In genomic region chrX:83508006-83508405, GRCh38 we compare ENCODE assay signal across 12 cellular contexts. TPM values are rescaled to one million over a fixed set of nuclear protein-coding genes. Genes with fewer than 3 reads are reported as not detected.
DNase-seq lines count a peak whose midpoint lies in the region; FAIRE-seq and TF ChIP-seq lines count a peak whose summit lies in the region.
"Had no signal": no experiment of that assay in that cellular context is flagged by ENCODE, and none has a peak within 500 bp of the region (broad histone marks: within the 10 kb centered on the region; RNA-seq: fewer than 3 reads in every experiment).

Gene POU3F4, plus strand, starts transcription at chrX:83508290. Its CDS starts 35 bp downstream, at chrX:83508325.

- no peak for TF ChIP-seq POLR2A in GM12891 (IDR thresholded peaks at IDR 0.05; ENCODE audit: low read depth, low read length)

- DNase-seq in activated CD8-positive, alpha-beta memory T cell treated with anti-CD3 and anti-CD28 coated beads, Interleukin-2, amount 50 U/mL, for 48 hours = peak; percentile 34
- no peak for DNase-seq in activated CD8-positive, alpha-beta memory T cell treated with anti-CD3 and anti-CD28 coated beads, Interleukin-2, amount 50 U/mL, for 4 hours
- DNase-seq in amygdala (lab: John Stamatoyannopoulos, UW) = peak in 46 of 56 donors; percentile 4 to 75 (median 40)
- peak; percentile 54 for DNase-seq in kidney tubule cell (ENCODE audit: low spot score)
- peak; percentile 18 for DNase-seq in superior temporal gyrus (ENCODE audit: extremely low spot score)
- no peak for DNase-seq in GM12891 (ENCODE audit: insufficient read length, low spot score)
- no peak for DNase-seq in activated gamma-delta T cell (lab: John Stamatoyannopoulos, UW)
- DNase-seq in NOMO-1 treated with DMSO at 0.1 percent for 48 hours (lab: John Stamatoyannopoulos, UW; ENCODE audit: unreplicated experiment) = no peak
- DNase-seq: 8988T, colonic mucosa, Kasumi-1, NCI-H510A treated with DMSO at 0.1 percent for 48 hours had no signal

- no peak for FAIRE-seq in GM12891 (lab: Jason Lieb, UNC)

TF ChIP-seq in GM12891, 5 proteins besides CTCF, POLR2A, EP300 and RAD21:
- TF ChIP-seq TAF1 (IDR thresholded peaks at IDR 0.05; ENCODE audit: low read depth, low read length) (no peak), POU2F2 (IDR thresholded peaks at IDR 0.05; ENCODE audit: low read depth, low read length) (no peak), SPI1 (IDR thresholded peaks at IDR 0.05; ENCODE audit: low read depth, low read length) (no peak), PAX5 (IDR thresholded peaks at IDR 0.05; ENCODE audit: insufficient read depth, low read length, severe bottlenecking) (no peak), POLR2AphosphoS5 (IDR thresholded peaks at IDR 0.05; ENCODE audit: low read depth, low read length) (no peak)
TF ChIP-seq in GM12891: peak in this region for 0.

RNA-seq across cellular contexts. Expression of gene POU3F4, which starts in this region (rescaled TPM):
- not detected for polyA plus RNA-seq in GM12891 (2012; ENCODE audit: low read depth, missing spikeins)

Comparison
In these comparisons a context has a peak if more than half of its experiments do, and no peak if none do; other contexts are left out.
1. DNase-seq: peak in activated CD8-positive, alpha-beta memory T cell treated with anti-CD3 and anti-CD28 coated beads, Interleukin-2, amount 50 U/mL, for 48 hours (single experiment), amygdala (46 of 56), kidney tubule cell (single experiment) and superior temporal gyrus (single experiment); none in activated CD8-positive, alpha-beta memory T cell treated with anti-CD3 and anti-CD28 coated beads, Interleukin-2, amount 50 U/mL, for 4 hours (single experiment), GM12891 (single experiment), activated gamma-delta T cell (single experiment) and NOMO-1 treated with DMSO at 0.1 percent for 48 hours (single experiment).